Comparison of ENCODE assay signal across 17 cellular contexts in the genomic region with DNA sequence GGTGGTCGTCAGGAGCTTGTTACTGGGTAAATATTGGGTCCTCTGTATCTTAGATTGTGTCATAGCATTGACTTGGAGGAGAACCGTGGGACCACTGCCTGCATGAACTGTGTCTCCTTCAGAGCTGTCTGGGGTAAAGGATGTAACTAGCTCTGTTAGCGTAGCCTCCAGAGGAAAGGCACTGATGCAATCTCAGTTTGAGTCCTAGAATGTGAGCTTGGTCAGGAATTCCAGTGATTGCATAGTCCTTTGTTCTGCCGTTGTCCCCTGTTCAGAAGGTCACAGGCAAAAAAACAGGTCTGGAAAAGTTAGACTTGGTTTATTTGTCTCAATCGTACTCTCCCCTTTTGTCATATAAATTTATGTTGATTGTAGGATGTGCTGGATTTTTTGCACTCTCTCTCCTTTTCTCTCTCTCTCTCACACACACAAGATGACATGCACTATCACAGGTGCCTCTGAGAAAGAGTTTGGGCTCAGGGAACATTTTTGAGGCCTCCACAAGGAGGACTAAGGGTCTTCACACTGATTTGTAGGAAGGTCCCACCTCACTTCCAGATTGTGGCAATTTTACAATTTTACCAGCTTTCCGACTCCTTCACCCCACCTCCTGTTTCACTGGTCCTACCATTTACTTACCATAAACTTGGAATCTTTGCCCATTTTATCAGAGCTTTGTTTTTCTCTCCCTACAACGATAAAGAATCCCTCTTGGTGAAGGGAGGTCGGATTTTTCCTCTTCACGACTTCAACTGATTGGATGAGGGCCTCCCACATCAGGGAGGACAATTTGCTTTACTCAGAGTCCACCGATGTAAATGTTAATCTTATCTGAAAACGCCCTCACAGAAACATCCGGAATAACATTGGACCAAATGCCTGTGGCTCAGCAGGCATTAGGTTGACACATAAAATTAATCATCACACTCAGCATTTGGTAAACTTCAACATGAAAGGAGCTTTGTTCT. TPM values are rescaled to one million over a fixed set of nuclear protein-coding genes. Genes with fewer than 3 reads are reported as not detected.
DNase-seq lines count a peak whose midpoint lies in the region; ATAC-seq, FAIRE-seq and TF ChIP-seq lines count a peak whose summit lies in the region.
"Had no signal": no experiment of that assay in that cellular context is flagged by ENCODE, and none has a peak within 500 bp of the region (broad histone marks: within the 10 kb centered on the region; RNA-seq: fewer than 3 reads in every experiment).

No MANE protein-coding gene starts in this region.

- H3K9me3 ChIP-seq in Caco-2 (no peaks in the 10 kb centered on the region), sigmoid colon (no peaks in the 10 kb centered on the region), BE2C (no peaks in the 10 kb centered on the region), small intestine (ENCODE audit: control insufficient read depth, low read depth) (no peaks in the 10 kb centered on the region)
- H3K9me3 ChIP-seq: transverse colon had no signal

- H3K4me3 ChIP-seq in Caco-2 (ENCODE audit: low read depth, low read length) = no peak overlapping the region
- H3K4me3 ChIP-seq in sigmoid colon = no peak overlapping the region
- no peak overlapping the region for H3K4me3 ChIP-seq in BE2C (ENCODE audit: low read depth, low read length)
- no peak overlapping the region for H3K4me3 ChIP-seq in small intestine (ENCODE audit: low read depth in 1 of 2, low read length in 2 of 2)
- H3K4me3 ChIP-seq: transverse colon had no signal

- TF ChIP-seq POLR2A in sigmoid colon (IDR thresholded peaks at IDR 0.05) = no peak

- CTCF ChIA-PET in Caco-2 (lab: Charles Lee) = interaction anchor here (0.8 to 1.0 kb wide), 2 partner anchors 62 to 95 kb away, joined by 3 to 4 read pairs; no protein-coding TSS in a partner anchor
- CTCF ChIA-PET in RWPE1 (lab: Yijun Ruan, JAX) = interaction anchor here (0.6 kb wide), 2 partner anchors 26 to 226 kb away, joined by 3 read pairs; no protein-coding TSS in a partner anchor

- POLR2A ChIA-PET in Caco-2 (lab: Charles Lee) = no interaction called here
- POLR2A ChIA-PET in RWPE1 (lab: Yijun Ruan, JAX; ENCODE audit: low non-redundant PET) = no interaction called here

- no peak for FAIRE-seq in small intestine (lab: Jason Lieb, UNC)

- WGBS in sigmoid colon, 2 donors = 55 to 70% methylated on average over 12 of the region's 12 CpGs
- 31 to 38% (median 32%) methylated on average over 12 of the region's 12 CpGs for WGBS in small intestine, 3 donors

- no peaks in the 10 kb centered on the region for H3K36me3 ChIP-seq in Caco-2 (ENCODE audit: control insufficient read depth, insufficient read depth, low read length)
- H3K36me3 ChIP-seq in sigmoid colon = no peaks in the 10 kb centered on the region
- H3K36me3 ChIP-seq in BE2C = no peaks in the 10 kb centered on the region
- no peaks in the 10 kb centered on the region for H3K36me3 ChIP-seq in small intestine (ENCODE audit: control insufficient read depth in 2 of 2, insufficient read depth in 2 of 2, low read length in 2 of 2)
- H3K36me3 ChIP-seq: transverse colon had no signal

- DNase-seq in Caco-2 (peak; percentile 73 to 75), RWPE1 (ENCODE audit: low spot score) (peak; percentile 12), Right ventricle myocardium superior (no peak), sigmoid colon (no peak), BE2C (no peak), small intestine (no peak)
- DNase-seq: ACHN; activated CD4-positive, alpha-beta T cell treated with anti-CD3 and anti-CD28 coated beads, Interleukin-2, amount 10 ng/mL, durations not matched to agents 7 days and 5 days; DMS 273 treated with DMSO at 0.1 percent for 48 hours; MV-4-11; naive thymus-derived CD4-positive, alpha-beta T cell; OCI-M1; T-helper 1 cell; transverse colon had no signal

- H3K27ac ChIP-seq in RWPE1 (no peak overlapping the region), sigmoid colon (no peak overlapping the region), small intestine (ENCODE audit: low read depth in 1 of 2, low read length in 1 of 2) (no peak overlapping the region)
- H3K27ac ChIP-seq: transverse colon had no signal

- H3K4me1 ChIP-seq in Caco-2 (peaks cover 56% of the 10 kb centered on the region), sigmoid colon (no peaks in the 10 kb centered on the region), BE2C (no peaks in the 10 kb centered on the region), small intestine (ENCODE audit: control insufficient read depth in 2 of 2, insufficient read depth in 1 of 2, low read depth in 1 of 2, low read length in 1 of 2) (no peaks in the 10 kb centered on the region)
- H3K4me1 ChIP-seq: transverse colon had no signal

- H3K4me3 Mint-ChIP-seq in Caco-2 (ENCODE audit: unreplicated experiment) (peak overlapping the region; percentile 54), nephron (peak overlapping the region in 1 of 3 experiments; percentile 0)
- H3K4me3 Mint-ChIP-seq: activated CD4-positive, alpha-beta T cell treated with anti-CD3 and anti-CD28 coated beads, Interleukin-2, amount 10 ng/mL, durations not matched to agents 7 days and 5 days; activated T-helper 1 cell treated with anti-CD3 and anti-CD28 coated beads, Interleukin-12 subunit alpha, Interleukin-12 subunit beta, Interleukin-2, Interleukin-4 antibody, amounts not matched to agents 30 ng/mL and 10 ng/mL and 1 ng/mL, durations not matched to agents 14 hours and 24 hours and 36 hours; naive thymus-derived CD4-positive, alpha-beta T cell had no signal

- no peaks in the 10 kb centered on the region for H3K27me3 Mint-ChIP-seq in Caco-2 (ENCODE audit: insufficient read depth, unreplicated experiment)
- H3K27me3 Mint-ChIP-seq in nephron (ENCODE audit: low read depth) = peaks cover 20% of the 10 kb centered on the region

- ATAC-seq in Right ventricle myocardium superior (ENCODE audit: poor library complexity) (peak; percentile 74), GM19023 (IDR thresholded peaks at IDR 0.05; ENCODE audit: unreplicated experiment) (no peak)
- ATAC-seq: naive thymus-derived CD4-positive, alpha-beta T cell had no signal

- no peaks in the 10 kb centered on the region for H3K27me3 ChIP-seq in Caco-2 (replicated peaks; ENCODE audit: control insufficient read depth, insufficient read depth, low read length)
- H3K27me3 ChIP-seq in sigmoid colon = peaks cover 0 to 3% (median 0%) of the 10 kb centered on the region in 3 donors
- H3K27me3 ChIP-seq in BE2C = no peaks in the 10 kb centered on the region
- H3K27me3 ChIP-seq in small intestine (ENCODE audit: control insufficient read depth in 2 of 2, insufficient read depth in 2 of 2, low read length in 2 of 2) = no peaks in the 10 kb centered on the region

- peak overlapping the region; percentile 89 for H3K27ac Mint-ChIP-seq in Caco-2 (ENCODE audit: unreplicated experiment)
- H3K27ac Mint-ChIP-seq in nephron = peak overlapping the region; percentile 60 to 90 (median 83)
- H3K27ac Mint-ChIP-seq: activated CD4-positive, alpha-beta T cell treated with anti-CD3 and anti-CD28 coated beads, Interleukin-2, amount 10 ng/mL, durations not matched to agents 7 days and 5 days; activated T-helper 1 cell treated with anti-CD3 and anti-CD28 coated beads, Interleukin-12 subunit alpha, Interleukin-12 subunit beta, Interleukin-2, Interleukin-4 antibody, amounts not matched to agents 30 ng/mL and 10 ng/mL and 1 ng/mL, durations not matched to agents 14 hours and 24 hours and 36 hours; naive thymus-derived CD4-positive, alpha-beta T cell had no signal

- TF ChIP-seq CTCF in Caco-2 (IDR thresholded peaks at IDR 0.05; ENCODE audit: insufficient read depth in 1 of 2, low read depth in 1 of 2, low read length in 1 of 2, severe bottlenecking in 1 of 2, unreplicated experiment in 1 of 2) (no peak), RWPE1 (conservative IDR thresholded peaks at IDR 0.05; ENCODE audit: low read depth) (no peak), nephron (IDR thresholded peaks at IDR 0.05; ENCODE audit: unreplicated experiment in 3 of 3) (no peak), sigmoid colon (IDR thresholded peaks at IDR 0.05) (no peak), BE2C (IDR thresholded peaks at IDR 0.05; ENCODE audit: low read depth, low read length) (no peak)

- H3K9me3 Mint-ChIP-seq in Caco-2 (ENCODE audit: unreplicated experiment) (no peaks in the 10 kb centered on the region), nephron (peaks cover 10% of the 10 kb centered on the region)
- H3K9me3 Mint-ChIP-seq: activated CD4-positive, alpha-beta T cell treated with anti-CD3 and anti-CD28 coated beads, Interleukin-2, amount 10 ng/mL, durations not matched to agents 7 days and 5 days; activated T-helper 1 cell treated with anti-CD3 and anti-CD28 coated beads, Interleukin-12 subunit alpha, Interleukin-12 subunit beta, Interleukin-2, Interleukin-4 antibody, amounts not matched to agents 30 ng/mL and 10 ng/mL and 1 ng/mL, durations not matched to agents 14 hours and 24 hours and 36 hours had no signal

- peaks cover 12% of the 10 kb centered on the region for H3K36me3 Mint-ChIP-seq in Caco-2 (ENCODE audit: insufficient read depth, unreplicated experiment)
- H3K36me3 Mint-ChIP-seq in nephron (ENCODE audit: low read depth) = peaks cover 8% of the 10 kb centered on the region

- TF ChIP-seq EP300 in sigmoid colon (IDR thresholded peaks at IDR 0.05) = no peak

- intact Hi-C loops in Caco-2 (cut with micrococcal nuclease; ENCODE audit: unreplicated experiment) (loop anchor here (2.0 to 10.0 kb wide), 2 partner anchors 52 to 242 kb away; no protein-coding TSS in a partner anchor), Right ventricle myocardium superior (cut with DNase I) (no loop called here), sigmoid colon (cut with DNase I) (no loop called here)

- H3K4me1 Mint-ChIP-seq in Caco-2 (ENCODE audit: low read depth, unreplicated experiment) (peaks cover 38% of the 10 kb centered on the region), nephron (peaks cover 13% of the 10 kb centered on the region)
- H3K4me1 Mint-ChIP-seq: activated CD4-positive, alpha-beta T cell treated with anti-CD3 and anti-CD28 coated beads, Interleukin-2, amount 10 ng/mL, durations not matched to agents 7 days and 5 days had no signal

- no TSS peak for BruUV-seq in Caco-2 (replicated peaks; lab: Mats Ljungman, UMichigan)

RNA-seq across cellular contexts. Expression of a gene that starts 7.0 kb away (rescaled TPM):
- 18.6 and 21.1 TPM in 2 replicates for total RNA-seq in Caco-2 (2022)
- 1.6 TPM for total RNA-seq in Right ventricle myocardium superior
- 1 to 10 TPM in 1 of 4 donors, under 1 TPM in 3; 0.16 to 1.1 (median 0.52) TPM for total RNA-seq in sigmoid colon
- polyA plus RNA-seq in sigmoid colon = under 1 TPM; 0.23 to 0.92 (median 0.60) TPM
- polyA plus RNA-seq in BE2C (2012; ENCODE audit: insufficient read depth, insufficient read length, low read depth) = 0.28 TPM
- under 1 TPM in 2 of 3 donors, not detected in 1; 0.48 to 0.54 TPM for polyA plus RNA-seq in small intestine
- polyA plus RNA-seq: naive thymus-derived CD4-positive, alpha-beta T cell had no signal

Comparison
In these comparisons a context has a peak if more than half of its experiments do, and no peak if none do; other contexts are left out.
1. DNase-seq: peak in Caco-2 (2 of 2) and RWPE1 (single experiment); none in Right ventricle myocardium superior (single experiment), sigmoid colon (single experiment), BE2C (single experiment) and small intestine (single experiment).